In the genomic region with DNA sequence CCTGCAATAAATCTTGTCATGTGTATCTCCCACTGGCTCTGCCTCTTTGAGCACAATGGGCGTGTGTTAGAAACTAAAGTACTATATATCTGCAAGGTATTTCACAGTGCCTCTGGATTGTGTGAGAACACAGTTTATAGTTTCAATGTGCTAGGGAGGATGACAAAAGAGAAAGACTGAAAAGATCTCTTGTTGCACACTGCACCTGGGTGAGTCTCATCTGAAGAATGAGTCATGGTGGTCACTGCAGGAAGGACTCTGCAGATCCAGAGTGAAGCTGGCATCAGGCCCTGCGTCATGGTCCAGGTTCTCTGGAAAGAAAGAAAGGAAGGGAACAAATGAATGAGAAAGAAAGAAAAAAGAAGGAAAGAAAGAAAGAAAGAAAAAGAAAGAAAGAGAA, we compare ENCODE assay signal across 23 cellular contexts. TPM values are rescaled to one million over a fixed set of nuclear protein-coding genes. Genes with fewer than 3 reads are reported as not detected.
DNase-seq lines count a peak whose midpoint lies in the region; ATAC-seq, FAIRE-seq and TF ChIP-seq lines count a peak whose summit lies in the region.
"Had no signal": no experiment of that assay in that cellular context is flagged by ENCODE, and none has a peak within 500 bp of the region (broad histone marks: within the 10 kb centered on the region; RNA-seq: fewer than 3 reads in every experiment).

No MANE protein-coding gene starts in this region.

- no peaks in the 10 kb centered on the region for H4K20me1 ChIP-seq in HepG2 (ENCODE audit: insufficient read depth, low read length)

- H3K9me3 ChIP-seq in esophagus muscularis mucosa (no peaks in the 10 kb centered on the region), HepG2 (ENCODE audit: low read length) (no peaks in the 10 kb centered on the region)
- H3K9me3 ChIP-seq: colonic mucosa, gastrocnemius medialis, neutrophil, tibial artery had no signal

- H3K79me2 ChIP-seq in HepG2 (ENCODE audit: insufficient read depth, low read length): no peaks in the 10 kb centered on the region

- H3K4me1 ChIP-seq in esophagus muscularis mucosa (no peaks in the 10 kb centered on the region), HepG2 (ENCODE audit: insufficient read depth, low read length) (0 out of 2 replicates have a peak, but pooled peaks cover 7% of the 10 kb centered on the region)
- H3K4me1 ChIP-seq: colonic mucosa, gastrocnemius medialis, tibial artery had no signal

- H3K36me3 ChIP-seq in esophagus muscularis mucosa: no peaks in the 10 kb centered on the region
- H3K36me3 ChIP-seq in HepG2 (replicated peaks in 1 of 2; ENCODE audit: control insufficient read depth in 1 of 2, insufficient read depth in 2 of 2, low read length in 2 of 2): no peaks in the 10 kb centered on the region
- H3K36me3 ChIP-seq: colonic mucosa, gastrocnemius medialis, neutrophil, tibial artery had no signal

- intact Hi-C loops in MCF 10A (cut with micrococcal nuclease) (no loop called here), esophagus muscularis mucosa (cut with DNase I) (no loop called here), HepG2 (cut with micrococcal nuclease; ENCODE audit: unreplicated experiment) (no loop called here)

- H3K4me3 Mint-ChIP-seq in activated T-cell treated with anti-CD3 and anti-CD28 coated beads, Interleukin-2, amount 50 U/mL, for 72 hours: peak overlapping the region in 1 of 2 donors; percentile 58
- H3K4me3 Mint-ChIP-seq in MCF 10A (ENCODE audit: unreplicated experiment): no peak overlapping the region
- H3K4me3 Mint-ChIP-seq: activated naive CD8-positive, alpha-beta T cell treated with anti-CD3 and anti-CD28 coated beads, Interleukin-2, amount 10 ng/mL, durations not matched to agents 7 days and 5 days; brain; IgD-negative memory B cell; stimulated activated effector memory CD8-positive, alpha-beta T cell treated with anti-CD3 and anti-CD28 coated beads, Interleukin-12 subunit alpha, Interleukin-12 subunit beta, amount 100 ng/mL, for 72 hours had no signal

- DNase-seq in activated T-cell treated with anti-CD3 and anti-CD28 coated beads, Interleukin-2, amount 50 U/mL, for 72 hours: peak; percentile 9 to 46
- DNase-seq in activated T-cell treated with anti-CD3 and anti-CD28 coated beads for 4 hours (no peak), HT1080 (ENCODE audit: low read depth) (peak; percentile 80), MCF 10A (ENCODE audit: unreplicated experiment) (peak; percentile 80), renal cortical epithelial cell (ENCODE audit: low read depth) (peak; percentile 75), CD1c-positive myeloid dendritic cell (ENCODE audit: extremely low spot score) (no peak), esophagus muscularis mucosa (ENCODE audit: extremely low spot score) (no peak), HepG2 (ENCODE audit: low spot score) (no peak)
- DNase-seq: activated CD4-positive, alpha-beta T cell treated with anti-CD3 and anti-CD28 coated beads for 48 hours; activated naive CD8-positive, alpha-beta T cell treated with anti-CD3 and anti-CD28 coated beads, Interleukin-2, amount 10 ng/mL, durations not matched to agents 7 days and 5 days; C1 segment of cervical spinal cord; colonic mucosa; DMS79; gastrocnemius medialis; GOT3; NCI-H2081 treated with DMSO at 0.1 percent for 48 hours; NCI-H526 treated with DMSO at 0.1 percent for 48 hours; tibial artery had no signal

- peak; percentile 33 to 68 for ATAC-seq in activated T-cell treated with anti-CD3 and anti-CD28 coated beads, Interleukin-2, amount 50 U/mL, for 72 hours (replicated peaks in 1 of 2)
- ATAC-seq in HepG2: no peak
- ATAC-seq: gastrocnemius medialis; stimulated activated effector memory CD8-positive, alpha-beta T cell treated with anti-CD3 and anti-CD28 coated beads, Interleukin-12 subunit alpha, Interleukin-12 subunit beta, amount 100 ng/mL, for 72 hours had no signal

- H2AFZ ChIP-seq in HepG2 (ENCODE audit: low read length): no peak overlapping the region

- H3K27ac ChIP-seq in esophagus muscularis mucosa (replicated peaks in 1 of 4): no peak overlapping the region
- H3K27ac ChIP-seq in HepG2 (ENCODE audit: extremely low read length, insufficient read depth, low read length): no peak overlapping the region
- H3K27ac ChIP-seq: colonic mucosa, gastrocnemius medialis, neutrophil, tibial artery had no signal

- H3K9ac ChIP-seq in HepG2 (ENCODE audit: insufficient read depth, low read depth, low read length): no peak overlapping the region

- no peak for TF ChIP-seq RAD21 in HepG2 (CRISPR knock-in tag; IDR thresholded peaks at IDR 0.05)

- no peak overlapping the region for H3K4me3 ChIP-seq in esophagus muscularis mucosa
- H3K4me3 ChIP-seq in HepG2 (replicated peaks in 1 of 3; ENCODE audit: insufficient read depth in 1 of 3, low read depth in 2 of 3, low read length in 3 of 3): no peak overlapping the region
- H3K4me3 ChIP-seq: colonic mucosa, gastrocnemius medialis, tibial artery had no signal

- in situ Hi-C loops in HepG2 (cut with HindIII; ENCODE audit: extremely low pct_ligation_motif_present, low pct_unique_long_range_greater_than_20kb): no loop called here

- TF ChIP-seq EP300 in esophagus muscularis mucosa (IDR thresholded peaks at IDR 0.05) (no peak), HepG2 (IDR thresholded peaks at IDR 0.05; ENCODE audit: low read depth in 2 of 2, low read length in 2 of 2) (no peak), HepG2 (CRISPR knock-in tag; IDR thresholded peaks at IDR 0.05; ENCODE audit: borderline replicate concordance) (no peak)

- WGBS in esophagus muscularis mucosa: 81% methylated on average over 2 of the region's 2 CpGs
- 40% methylated on average over 2 of the region's 2 CpGs for WGBS in HepG2 (ENCODE audit: low lambda C conversion rate)

- no peak for FAIRE-seq in HepG2 (lab: Jason Lieb, UNC)
- FAIRE-seq: endothelial cell of umbilical vein had no signal

- POLR2A ChIA-PET in MCF 10A (lab: Yijun Ruan, JAX): interaction anchor here (0.6 to 2.8 kb wide), 4 partner anchors 13 to 1196 kb away, joined by 3 to 19 read pairs (median 4); a partner anchor contains a TSS
- POLR2A ChIA-PET in HepG2 (lab: Yijun Ruan, JAX): no interaction called here

- no peaks in the 10 kb centered on the region for H3K36me3 Mint-ChIP-seq in activated T-cell treated with anti-CD3 and anti-CD28 coated beads, Interleukin-2, amount 50 U/mL, for 72 hours (ENCODE audit: insufficient read depth in 2 of 2)
- no peaks in the 10 kb centered on the region for H3K36me3 Mint-ChIP-seq in MCF 10A (ENCODE audit: insufficient read depth, unreplicated experiment)
- H3K36me3 Mint-ChIP-seq: activated naive CD8-positive, alpha-beta T cell treated with anti-CD3 and anti-CD28 coated beads, Interleukin-2, amount 10 ng/mL, durations not matched to agents 7 days and 5 days; brain; IgD-negative memory B cell had no signal

- no peak overlapping the region for H3K4me2 ChIP-seq in HepG2 (ENCODE audit: low read depth, low read length)

- H3K27me3 ChIP-seq in esophagus muscularis mucosa (peaks cover 0 to 30% (median 0%) of the 10 kb centered on the region in 4 donors), HepG2 (ENCODE audit: control insufficient read depth in 1 of 2, insufficient read depth in 2 of 2, low read length in 2 of 2) (no peaks in the 10 kb centered on the region)
- H3K27me3 ChIP-seq: colonic mucosa, gastrocnemius medialis, tibial artery had no signal

- H3K27me3 Mint-ChIP-seq in activated T-cell treated with anti-CD3 and anti-CD28 coated beads, Interleukin-2, amount 50 U/mL, for 72 hours (ENCODE audit: low read depth): peaks cover 35% of the 10 kb centered on the region
- no peaks in the 10 kb centered on the region for H3K27me3 Mint-ChIP-seq in MCF 10A (ENCODE audit: insufficient read depth, unreplicated experiment)

- TF ChIP-seq POLR2A in esophagus muscularis mucosa (IDR thresholded peaks at IDR 0.05; ENCODE audit: low read depth) (no peak), HepG2 (IDR thresholded peaks at IDR 0.05; ENCODE audit: insufficient read depth in 1 of 2, low read depth in 2 of 2, low read length in 2 of 2) (no peak)

- peak overlapping the region; percentile 8 for H3K27ac Mint-ChIP-seq in activated T-cell treated with anti-CD3 and anti-CD28 coated beads, Interleukin-2, amount 50 U/mL, for 72 hours
- peak overlapping the region; percentile 10 for H3K27ac Mint-ChIP-seq in MCF 10A (ENCODE audit: low read depth, unreplicated experiment)
- H3K27ac Mint-ChIP-seq: activated naive CD8-positive, alpha-beta T cell treated with anti-CD3 and anti-CD28 coated beads, Interleukin-2, amount 10 ng/mL, durations not matched to agents 7 days and 5 days; IgD-negative memory B cell; stimulated activated effector memory CD8-positive, alpha-beta T cell treated with anti-CD3 and anti-CD28 coated beads, Interleukin-12 subunit alpha, Interleukin-12 subunit beta, amount 100 ng/mL, for 72 hours had no signal

- peaks cover 0 to 2% of the 10 kb centered on the region in 2 donors for H3K9me3 Mint-ChIP-seq in activated T-cell treated with anti-CD3 and anti-CD28 coated beads, Interleukin-2, amount 50 U/mL, for 72 hours
- no peaks in the 10 kb centered on the region for H3K9me3 Mint-ChIP-seq in MCF 10A (ENCODE audit: unreplicated experiment)
- H3K9me3 Mint-ChIP-seq: activated naive CD8-positive, alpha-beta T cell treated with anti-CD3 and anti-CD28 coated beads, Interleukin-2, amount 10 ng/mL, durations not matched to agents 7 days and 5 days; IgD-negative memory B cell; stimulated activated effector memory CD8-positive, alpha-beta T cell treated with anti-CD3 and anti-CD28 coated beads, Interleukin-12 subunit alpha, Interleukin-12 subunit beta, amount 100 ng/mL, for 72 hours had no signal

- no TSS peak for BruUV-seq in MCF 10A (replicated peaks; lab: Mats Ljungman, UMichigan)
- no TSS peak for BruUV-seq in HepG2 (replicated peaks; lab: Mats Ljungman, UMichigan)

- TF ChIP-seq CTCF in MCF 10A (IDR thresholded peaks at IDR 0.05; ENCODE audit: unreplicated experiment): no peak
- TF ChIP-seq CTCF in esophagus muscularis mucosa (IDR thresholded peaks at IDR 0.05): no peak
- TF ChIP-seq CTCF in HepG2 (CRISPR knock-in tag; IDR thresholded peaks at IDR 0.05): no peak

- CTCF ChIA-PET in MCF 10A (lab: Yijun Ruan, JAX): interaction anchor here (0.6 kb wide), 1 partner anchor 203 kb away, joined by 3 read pairs; no protein-coding TSS in a partner anchor
- CTCF ChIA-PET in HepG2 (lab: Yijun Ruan, JAX; ENCODE audit: low intra/inter-chr PET ratio, low total read pairs): no interaction called here

- H3K4me1 Mint-ChIP-seq in activated T-cell treated with anti-CD3 and anti-CD28 coated beads, Interleukin-2, amount 50 U/mL, for 72 hours (ENCODE audit: low read depth): peaks cover 18% of the 10 kb centered on the region
- peaks cover 6% of the 10 kb centered on the region for H3K4me1 Mint-ChIP-seq in MCF 10A (ENCODE audit: insufficient read depth, unreplicated experiment)
- H3K4me1 Mint-ChIP-seq: activated naive CD8-positive, alpha-beta T cell treated with anti-CD3 and anti-CD28 coated beads, Interleukin-2, amount 10 ng/mL, durations not matched to agents 7 days and 5 days; brain; IgD-negative memory B cell had no signal

RNA-seq across cellular contexts. Expression of a gene that starts 20.7 kb away (rescaled TPM):
- 1 to 10 TPM; 1.3 to 4.3 TPM for total RNA-seq in activated T-cell treated with anti-CD3 and anti-CD28 coated beads, Interleukin-2, amount 50 U/mL, for 72 hours
- total RNA-seq in HT1080 (2014; rRNA removed; shearing (Covaris generic)): 0.37 and 0.58 TPM in 2 replicates
- polyA plus RNA-seq in HT1080 (2015; cell fraction: cytosol; rRNA removed): 2.8 and 3.3 TPM in 2 replicates
- 3.8 and 4.5 TPM in 2 replicates for polyA plus RNA-seq in HT1080 (2015; cell fraction: nucleus; rRNA removed)
- total RNA-seq in MCF 10A (2022) (1.9 and 2.8 TPM in 2 replicates), renal cortical epithelial cell (3.5 and 9.4 TPM in 2 replicates), esophagus muscularis mucosa (not detected), HepG2 (2016; rRNA removed; fragmentation: Illumina TruSeq; extraction: Trizol) (6.0 and 12.6 TPM in 2 replicates)
- 0.40 and 0.53 TPM in 2 replicates for total RNA-seq in HepG2 (2016; cell fraction: cytosol; rRNA removed; fragmentation: Illumina TruSeq; extraction: Trizol; ENCODE audit: low read depth)
- 6.6 and 11.8 TPM in 2 replicates for total RNA-seq in HepG2 (2016; cell fraction: insoluble cytoplasmic fraction; rRNA removed; fragmentation: Illumina TruSeq; extraction: Trizol)
- 0.93 TPM in 2 replicates for total RNA-seq in HepG2 (2016; cell fraction: membrane; rRNA removed; fragmentation: Illumina TruSeq; extraction: Trizol)
- 8.5 and 12.1 TPM in 2 replicates for total RNA-seq in HepG2 (2016; cell fraction: nucleus; rRNA removed; fragmentation: Illumina TruSeq; extraction: Trizol)
- 8.4 and 10.6 TPM in 2 replicates for polyA plus RNA-seq in HepG2 (2011; rRNA removed)
- 8.2 and 8.3 TPM in 2 replicates for polyA plus RNA-seq in HepG2 (2011; cell fraction: cytosol; rRNA removed)
- 2.3 and 2.5 TPM in 2 replicates for polyA plus RNA-seq in HepG2 (2011; cell fraction: nucleus; rRNA removed)
- 5.7 and 9.4 TPM in 2 replicates for polyA plus RNA-seq in HepG2 (2012)
- 0.69 and 0.97 TPM in 2 replicates for polyA plus RNA-seq in HepG2 (2016; cell fraction: cytosol; fragmentation: Illumina TruSeq; extraction: Trizol; ENCODE audit: low read depth)
- 6.0 and 6.1 TPM in 2 replicates for polyA plus RNA-seq in HepG2 (2016; cell fraction: insoluble cytoplasmic fraction; fragmentation: Illumina TruSeq; extraction: Trizol; ENCODE audit: low read depth)
- 0.70 and 1.0 TPM in 2 replicates for polyA plus RNA-seq in HepG2 (2016; cell fraction: membrane; fragmentation: Illumina TruSeq; extraction: Trizol; ENCODE audit: low read depth)
- 15.3 and 18.0 TPM in 2 replicates for polyA plus RNA-seq in HepG2 (2016; cell fraction: nucleus; fragmentation: Illumina TruSeq; extraction: Trizol; ENCODE audit: insufficient read depth, low read depth)
- 0.56 and 3.1 TPM in 2 replicates for polyA minus RNA-seq in HepG2 (2011; rRNA and poly(A)+ RNA removed; ENCODE audit: low replicate concordance)
- polyA minus RNA-seq in HepG2 (2011; cell fraction: cytosol; rRNA and poly(A)+ RNA removed): 1.2 and 2.9 TPM in 2 replicates
- 1.2 and 1.4 TPM in 2 replicates for polyA minus RNA-seq in HepG2 (2011; cell fraction: nucleus; rRNA and poly(A)+ RNA removed)
- polyA plus RNA-seq: IgD-negative memory B cell had no signal

Comparison
In these comparisons a context has a peak if more than half of its experiments do, and no peak if none do; other contexts are left out.
1. DNase-seq: peak in activated T-cell treated with anti-CD3 and anti-CD28 coated beads, Interleukin-2, amount 50 U/mL, for 72 hours (2 of 2), HT1080 (single experiment), MCF 10A (single experiment) and renal cortical epithelial cell (single experiment); none in activated T-cell treated with anti-CD3 and anti-CD28 coated beads for 4 hours (single experiment), CD1c-positive myeloid dendritic cell (single experiment), esophagus muscularis mucosa (single experiment) and HepG2 (single experiment).